In the genomic region with DNA sequence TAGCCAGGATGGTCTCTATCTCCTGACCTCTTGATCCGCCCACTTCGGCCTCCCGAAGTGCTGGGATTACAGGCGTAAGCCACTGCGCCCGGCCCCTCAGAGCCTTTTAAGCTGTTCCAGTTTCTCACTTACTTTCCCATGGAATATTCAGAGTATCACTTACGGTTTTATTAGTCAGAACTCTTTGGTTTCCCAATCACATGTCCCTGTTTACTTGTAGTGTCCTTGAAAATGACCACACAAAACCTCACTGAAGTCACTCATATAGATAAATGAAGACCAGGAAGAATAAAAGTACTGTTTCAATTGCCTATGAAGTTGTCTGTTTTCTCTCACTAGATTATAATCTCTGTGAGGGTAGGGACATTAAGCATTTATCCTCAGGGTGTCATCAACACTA, we compare ENCODE assay signal across 29 cellular contexts.
"Had no signal": no experiment of that assay in that cellular context is flagged by ENCODE, and none has a peak within 500 bp of the region (broad histone marks: within the 10 kb centered on the region; RNA-seq: fewer than 3 reads in every experiment).

No MANE protein-coding gene starts in this region.

- H3K4me3 ChIP-seq: adrenal gland, ascending aorta, breast epithelium, cardiac muscle cell, colonic mucosa, esophagus muscularis mucosa, gastrocnemius medialis, heart left ventricle had no signal

- DNase-seq: activated CD4-positive, alpha-beta memory T cell treated with anti-CD3 and anti-CD28 coated beads for 36 hours; activated CD4-positive, alpha-beta T cell treated with anti-CD3 and anti-CD28 coated beads for 36 hours; activated CD4-positive, alpha-beta T cell treated with anti-CD3 and anti-CD28 coated beads, Interleukin-2, amount 10 ng/mL, durations not matched to agents 24 days and 14 days; activated CD4-positive, CD25-positive, alpha-beta regulatory T cell; activated CD4-positive, CD25-positive, alpha-beta regulatory T cell treated with anti-CD3 and anti-CD28 coated beads, Interleukin-2, amount 50 U/mL, for 72 hours; activated CD8-positive, alpha-beta memory T cell treated with anti-CD3 and anti-CD28 coated beads, Interleukin-2, amount 10 ng/mL, durations not matched to agents 7 days and 5 days; activated CD8-positive, alpha-beta memory T cell treated with anti-CD3 and anti-CD28 coated beads, Interleukin-2, amount 50 U/mL, for 4 hours; activated CD8-positive, alpha-beta T cell treated with anti-CD3 and anti-CD28 coated beads, Interleukin-2, amount 10 ng/mL, durations not matched to agents 7 days and 5 days; activated effector memory CD4-positive, alpha-beta T cell treated with anti-CD3 and anti-CD28 coated beads, Interleukin-2, amount 50 U/mL, for 16 hours; activated naive CD4-positive, alpha-beta T cell treated with anti-CD3 and anti-CD28 coated beads for 36 hours; activated naive CD8-positive, alpha-beta T cell treated with anti-CD3 and anti-CD28 coated beads for 36 hours; activated naive CD8-positive, alpha-beta T cell treated with anti-CD3 and anti-CD28 coated beads, Interleukin-2, amount 50 U/mL, for 24 hours; activated T-cell treated with anti-CD3 and anti-CD28 coated beads, Interleukin-2, amount 50 U/mL, for 1 hour; activated T-cell treated with anti-CD3 and anti-CD28 coated beads, Interleukin-2, amount 50 U/mL, for 48 hours; adrenal gland; central memory CD4-positive, alpha-beta T cell; cerebellar nuclear complex; colonic mucosa; effector CD8-positive, alpha-beta T cell; erythroblast; foreskin keratinocyte; gastrocnemius medialis; glutamatergic neuron; heart left ventricle; T-helper 2 cell had no signal

- H3K27me3 ChIP-seq: adrenal gland, ascending aorta, cardiac muscle cell, colonic mucosa, esophagus muscularis mucosa, foreskin keratinocyte, gastrocnemius medialis, heart left ventricle had no signal

- H3K9me3 ChIP-seq: adrenal gland, ascending aorta, colonic mucosa, gastrocnemius medialis had no signal

- H3K36me3 ChIP-seq: adrenal gland, ascending aorta, breast epithelium, cardiac muscle cell, colonic mucosa, esophagus muscularis mucosa, gastrocnemius medialis, heart left ventricle had no signal

- H3K27ac ChIP-seq: adrenal gland, ascending aorta, breast epithelium, cardiac muscle cell, colonic mucosa, esophagus muscularis mucosa, foreskin keratinocyte, gastrocnemius medialis, heart left ventricle had no signal

- H3K4me1 ChIP-seq: adrenal gland, ascending aorta, breast epithelium, colonic mucosa, esophagus muscularis mucosa, foreskin keratinocyte, gastrocnemius medialis, heart left ventricle had no signal
